In the genomic region with DNA sequence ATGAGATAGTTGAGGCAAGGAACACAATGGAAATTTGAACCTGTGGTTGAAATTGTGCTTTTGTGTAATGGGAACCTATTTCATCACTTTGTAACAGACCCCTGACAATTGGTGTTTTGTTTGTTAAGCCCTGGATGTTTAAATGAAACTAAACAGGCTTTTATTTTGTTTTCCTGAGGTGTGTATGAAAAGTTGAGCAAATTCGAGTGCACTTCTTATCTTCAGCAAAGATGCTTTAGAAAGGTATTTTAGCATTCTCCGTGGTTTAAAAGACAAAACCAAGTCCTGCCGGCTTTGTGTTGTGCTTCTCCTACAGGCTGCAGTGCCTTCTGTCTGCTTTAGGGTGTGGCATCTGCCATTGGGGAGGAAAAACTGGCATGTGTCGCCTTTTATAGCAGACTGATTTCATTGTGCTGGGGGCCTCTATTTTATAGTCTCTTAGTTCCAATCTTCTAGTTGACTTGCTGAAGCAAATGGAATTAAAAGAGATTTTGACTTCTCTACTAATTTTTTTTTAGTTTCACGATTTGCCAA, we compare ENCODE assay signal across 8 cellular contexts. TPM values are rescaled to one million over a fixed set of nuclear protein-coding genes. Genes with fewer than 3 reads are reported as not detected.
A peak's percentile ranks its signal among the peaks of the same experiment; 100 is the strongest.
DNase-seq lines count a peak whose midpoint lies in the region; ATAC-seq and TF ChIP-seq lines count a peak whose summit lies in the region.

No MANE protein-coding gene starts in this region.

- CTCF ChIA-PET in HCT116 (lab: Charles Lee), result no interaction called here

- intact Hi-C loops in HCT116 (cut with micrococcal nuclease), result loop anchor here (5.0 kb wide), 3 partner anchors 53 to 407 kb away; no protein-coding TSS in a partner anchor

- RAD21 ChIA-PET in HCT116 (lab: Charles Lee; ENCODE audit: low non-redundant PET in 1 of 2, low total read pairs in 2 of 2, uncharacterized antibody in 2 of 2, unreplicated experiment in 2 of 2), result no interaction called here

- BruUV-seq in HCT116 (replicated peaks; lab: Mats Ljungman, UMichigan), result no TSS peak

- peak overlapping the region; percentile 29 for H2AFZ ChIP-seq in HCT116 (ENCODE audit: low read depth, low read length, poor library complexity, severe bottlenecking)

- POLR2A ChIA-PET in HCT116 (lab: Charles Lee), result no interaction called here

- no peak for TF ChIP-seq CTCF in HCT116 (IDR thresholded peaks at IDR 0.05 in 2 of 3, conservative IDR thresholded peaks at IDR 0.05 in 1 of 3; ENCODE audit: borderline replicate concordance in 1 of 3, insufficient read depth in 1 of 3, low read depth in 2 of 3, low read length in 2 of 3)
- peak; percentile 27 for TF ChIP-seq CTCF in epithelial cell of esophagus (IDR thresholded peaks at IDR 0.05; ENCODE audit: insufficient read depth, low read depth, low read length, missing control alignments)

- H3K4me1 ChIP-seq in HCT116 (ENCODE audit: control insufficient read depth in 1 of 2, insufficient read depth in 2 of 2, low read length in 2 of 2) (peaks cover 21 to 26% of the 10 kb centered on the region in 2 experiments), skeletal muscle tissue (ENCODE audit: control insufficient read depth in 3 of 3, insufficient read depth in 3 of 3, low read length in 3 of 3) (peaks cover 9 to 15% (median 14%) of the 10 kb centered on the region in 3 donors)

- no peak for TF ChIP-seq POLR2A in HCT116 (IDR thresholded peaks at IDR 0.05; ENCODE audit: borderline replicate concordance, extremely low read depth, insufficient read depth, insufficient read length)

- no peaks in the 10 kb centered on the region for H3K9me3 ChIP-seq in HCT116 (ENCODE audit: control insufficient read depth in 1 of 2, insufficient read depth in 1 of 2, low read depth in 1 of 2, low read length in 2 of 2)
- H3K9me3 ChIP-seq in skeletal muscle tissue (ENCODE audit: control insufficient read depth in 3 of 3, low read length in 3 of 3), result no peaks in the 10 kb centered on the region

- no peak overlapping the region for H3K4me3 ChIP-seq in HCT116 (replicated peaks in 1 of 2; ENCODE audit: low read depth in 1 of 2, low read length in 2 of 2)
- H3K4me3 ChIP-seq in epithelial cell of esophagus (ENCODE audit: low read length), result no peak overlapping the region
- peak overlapping the region in 2 of 3 donors; percentile 1 to 6 for H3K4me3 ChIP-seq in skeletal muscle tissue (ENCODE audit: low read length in 3 of 3)

- TF ChIP-seq RAD21 in HCT116 (IDR thresholded peaks at IDR 0.05; ENCODE audit: low read depth), result peak; percentile 16; the same call in 1 of the 2 replicates

- H3K9ac ChIP-seq in HCT116 (ENCODE audit: low read length), result no peak overlapping the region
- peak overlapping the region in 2 of 3 donors; percentile 39 to 54 for H3K9ac ChIP-seq in skeletal muscle tissue (ENCODE audit: low read depth in 1 of 3, low read length in 3 of 3)

- no peaks in the 10 kb centered on the region for H3K9me2 ChIP-seq in HCT116 (ENCODE audit: insufficient read depth)

- H3K27me3 ChIP-seq in HCT116 (ENCODE audit: insufficient read depth, low read length) (no peaks in the 10 kb centered on the region), skeletal muscle tissue (ENCODE audit: control insufficient read depth in 3 of 3, insufficient read depth in 3 of 3, low read length in 3 of 3) (no peaks in the 10 kb centered on the region)

- ATAC-seq in HCT116, result no peak
- ATAC-seq in HG02852 (IDR thresholded peaks at IDR 0.05; ENCODE audit: unreplicated experiment), result no peak

- peaks cover 6% of the 10 kb centered on the region for H3K79me2 ChIP-seq in HCT116 (ENCODE audit: insufficient read depth, low read length)

- H3K4me2 ChIP-seq in HCT116 (ENCODE audit: low read length), result peak overlapping the region; percentile 22

- no peaks in the 10 kb centered on the region for H4K20me1 ChIP-seq in HCT116 (ENCODE audit: insufficient read depth)

- H3K36me3 ChIP-seq in HCT116 (ENCODE audit: control insufficient read depth in 1 of 2, insufficient read depth in 2 of 2, low read length in 2 of 2) (no peaks in the 10 kb centered on the region), skeletal muscle tissue (ENCODE audit: control insufficient read depth in 3 of 3, insufficient read depth in 3 of 3, low read length in 3 of 3) (no peaks in the 10 kb centered on the region)

- no peak for DNase-seq in HCT116 (ENCODE audit: low read depth, low spot score)
- peak; percentile 30 for DNase-seq in NCI-H526 treated with DMSO at 0.1 percent for 48 hours (lab: John Stamatoyannopoulos, UW)
- DNase-seq in epithelial cell of esophagus (ENCODE audit: low read depth), result peak; percentile 33
- no peak for DNase-seq in stimulated activated naive CD4-positive, alpha-beta T cell treated with Interleukin-2 at 50 U/mL for 16 hours (lab: John Stamatoyannopoulos, UW)
- DNase-seq in activated T-cell treated with anti-CD3 and anti-CD28 coated beads for 4 hours, result no peak
- DNase-seq in stimulated activated naive CD4-positive, alpha-beta T cell (lab: John Stamatoyannopoulos, UW), result no peak

- H3K27ac ChIP-seq in HCT116 (ENCODE audit: low read depth, low read length) (no peak overlapping the region), skeletal muscle tissue (ENCODE audit: low read depth, low read length) (peak overlapping the region; percentile 45)

TF ChIP-seq in HCT116, 20 proteins besides CTCF, POLR2A, EP300 and RAD21:
- TF ChIP-seq EZH2 (IDR thresholded peaks at IDR 0.05) (no peak), EZH2phosphoT487 (IDR thresholded peaks at IDR 0.05; ENCODE audit: borderline replicate concordance) (no peak)
- TF ChIP-seq, protein P1, sequence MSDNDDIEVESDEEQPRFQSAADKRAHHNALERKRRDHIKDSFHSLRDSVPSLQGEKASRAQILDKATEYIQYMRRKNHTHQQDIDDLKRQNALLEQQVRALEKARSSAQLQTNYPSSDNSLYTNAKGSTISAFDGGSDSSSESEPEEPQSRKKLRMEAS (IDR thresholded peaks at IDR 0.05), result 0 out of 2 replicates have a peak, but pooled peaks have one; percentile 16

RNA-seq across cellular contexts. Expression of a gene that starts 2.2 kb away (rescaled TPM):
- total RNA-seq in HCT116 (2021; ENCODE audit: unreplicated experiment) (35.6 TPM), skeletal muscle tissue (73.6 TPM)
- 16.4 and 17.5 TPM in 2 replicates for polyA plus RNA-seq in HCT116 (2012)

Comparison
In these comparisons a context has a peak if more than half of its experiments do, and no peak if none do; other contexts are left out.
1. DNase-seq: peak in NCI-H526 treated with DMSO at 0.1 percent for 48 hours (single experiment) and epithelial cell of esophagus (single experiment); none in HCT116 (single experiment), stimulated activated naive CD4-positive, alpha-beta T cell treated with Interleukin-2 at 50 U/mL for 16 hours (single experiment), activated T-cell treated with anti-CD3 and anti-CD28 coated beads for 4 hours (single experiment) and stimulated activated naive CD4-positive, alpha-beta T cell (0 of 6).
2. H3K4me3 ChIP-seq: peak in skeletal muscle tissue (2 of 3); none in HCT116 (0 of 2) and epithelial cell of esophagus (single experiment).